Comparison of ENCODE assay signal across 21 cellular contexts in genomic region chr14:54493293-54493692, GRCh38. TPM values are rescaled to one million over a fixed set of nuclear protein-coding genes. Genes with fewer than 3 reads are reported as not detected.
DNase-seq lines count a peak whose midpoint lies in the region; ATAC-seq, FAIRE-seq and TF ChIP-seq lines count a peak whose summit lies in the region.
"Had no signal": no experiment of that assay in that cellular context is flagged by ENCODE, and none has a peak within 500 bp of the region (broad histone marks: within the 10 kb centered on the region; RNA-seq: fewer than 3 reads in every experiment).

No MANE protein-coding gene starts in this region.

- H3K9me3 ChIP-seq in SJCRH30 (replicated peaks) = no peaks in the 10 kb centered on the region
- H3K9me3 ChIP-seq: left ventricle myocardium inferior, spleen, upper lobe of left lung had no signal

- no peaks in the 10 kb centered on the region for H3K27me3 ChIP-seq in SJCRH30
- H3K27me3 ChIP-seq: cardiac muscle cell, spleen, upper lobe of left lung had no signal

- peak; percentile 29 for DNase-seq in NCI-H146 (lab: John Stamatoyannopoulos, UW)
- no peak for DNase-seq in NCI-H146 treated with DMSO at 0.1 percent for 48 hours (lab: John Stamatoyannopoulos, UW; ENCODE audit: unreplicated experiment)
- DNase-seq in GM13977 (ENCODE audit: low spot score) = no peak
- peak; percentile 28 to 49 for DNase-seq in SJCRH30
- peak; percentile 13 for DNase-seq in left kidney (ENCODE audit: low read depth, low spot score)
- no peak for DNase-seq in GM12892 (ENCODE audit: insufficient read length)
- DNase-seq in germinal center (ENCODE audit: low spot score) = no peak
- DNase-seq: activated naive CD8-positive, alpha-beta T cell treated with anti-CD3 and anti-CD28 coated beads for 36 hours; activated T-cell treated with anti-CD3 and anti-CD28 coated beads, Interleukin-2, amount 50 U/mL, for 4 hours; CD8-positive, alpha-beta memory T cell; effector CD8-positive, alpha-beta T cell; GDM1; left ventricle myocardium inferior; NCI-H1694 treated with DMSO at 0.1 percent for 48 hours; NCI-H526 treated with DMSO at 0.1 percent for 48 hours; spleen; stimulated activated naive CD4-positive, alpha-beta T cell; T-helper 2 cell; upper lobe of left lung had no signal

- no peak overlapping the region for H3K27ac ChIP-seq in SJCRH30
- H3K27ac ChIP-seq: cardiac muscle cell, left ventricle myocardium inferior, upper lobe of left lung had no signal

- in situ Hi-C loops in GM13977 (cut with MboI; ENCODE audit: low pct_unique_long_range_greater_than_20kb, low sequenced_read_pairs, unreplicated experiment) = no loop called here

- peak; percentile 6 for TF ChIP-seq CTCF in GM13977 (IDR thresholded peaks at IDR 0.05; ENCODE audit: extremely low read depth, insufficient read depth, missing control alignments)

- TF ChIP-seq POLR2A in GM12892 (IDR thresholded peaks at IDR 0.05; ENCODE audit: low read depth, low read length) = no peak

- no peak for FAIRE-seq in GM12892 (lab: Jason Lieb, UNC)

- peak overlapping the region; percentile 40 for H3K4me3 ChIP-seq in SJCRH30
- H3K4me3 ChIP-seq: cardiac muscle cell, left ventricle myocardium inferior, upper lobe of left lung had no signal

- peaks cover 5% of the 10 kb centered on the region for H3K4me1 ChIP-seq in SJCRH30

- no peak for ATAC-seq in GM21786 (IDR thresholded peaks at IDR 0.05; ENCODE audit: unreplicated experiment)
- ATAC-seq: activated T-cell treated with anti-CD3 and anti-CD28 coated beads, Interleukin-2, amount 50 U/mL, for 4 hours had no signal

- H3K36me3 ChIP-seq in SJCRH30 = no peaks in the 10 kb centered on the region
- H3K36me3 ChIP-seq: cardiac muscle cell, left ventricle myocardium inferior, spleen, upper lobe of left lung had no signal

RNA-seq across cellular contexts. Expression of gene GMFB, which starts 4.5 kb away (rescaled TPM):
- total RNA-seq in SJCRH30 (2014; rRNA removed; shearing (Covaris generic)) = 68.5 and 74.3 TPM in 2 replicates
- polyA plus RNA-seq in GM12892 (2012; ENCODE audit: missing spikeins) = 30.9 TPM

RNA-seq across cellular contexts. Expression of gene CGRRF1, which starts 16.4 kb away (rescaled TPM):
- 10.4 and 12.7 TPM in 2 replicates for total RNA-seq in SJCRH30 (2014; rRNA removed; shearing (Covaris generic))
- polyA plus RNA-seq in GM12892 (2012; ENCODE audit: missing spikeins) = 12.3 TPM

RNA-seq across cellular contexts. Expression of gene CNIH1, which starts 52.1 kb away (rescaled TPM):
- total RNA-seq in SJCRH30 (2014; rRNA removed; shearing (Covaris generic)) = 173 and 179 TPM in 2 replicates
- polyA plus RNA-seq in GM12892 (2012; ENCODE audit: missing spikeins) = 84.4 TPM

Comparison
In these comparisons a context has a peak if more than half of its experiments do, and no peak if none do; other contexts are left out.
1. DNase-seq: peak in NCI-H146 (single experiment), SJCRH30 (2 of 2) and left kidney (single experiment); none in NCI-H146 treated with DMSO at 0.1 percent for 48 hours (single experiment), GM13977 (single experiment), GM12892 (single experiment) and germinal center (single experiment).